ENCODE assay signal across 17 cellular contexts in genomic region chr1:19654386-19654785, GRCh38. TPM values are rescaled to one million over a fixed set of nuclear protein-coding genes. Genes with fewer than 3 reads are reported as not detected.
DNase-seq lines count a peak whose midpoint lies in the region; ATAC-seq and TF ChIP-seq lines count a peak whose summit lies in the region.
"Had no signal": no experiment of that assay in that cellular context is flagged by ENCODE, and none has a peak within 500 bp of the region (broad histone marks: within the 10 kb centered on the region; RNA-seq: fewer than 3 reads in every experiment).

No MANE protein-coding gene starts in this region.

- no peak overlapping the region for H3K4me3 Mint-ChIP-seq in stimulated activated memory B cell treated with anti-CD40 and anti-IgM and Interleukin-4, amounts not matched to agents 10 μg/mL and 1 μg/mL and 100 μg/mL, for 72 hours
- H3K4me3 Mint-ChIP-seq: activated naive CD8-positive, alpha-beta T cell treated with anti-CD3 and anti-CD28 coated beads for 36 hours; activated T-cell treated with anti-CD3 and anti-CD28 coated beads, Interleukin-2, amount 50 U/mL, for 24 hours; T-helper 17 cell had no signal

- peaks cover 25% of the 10 kb centered on the region for H3K4me1 Mint-ChIP-seq in stimulated activated memory B cell treated with anti-CD40 and anti-IgM and Interleukin-4, amounts not matched to agents 10 μg/mL and 1 μg/mL and 100 μg/mL, for 72 hours

- no peaks in the 10 kb centered on the region for H3K9me3 Mint-ChIP-seq in stimulated activated memory B cell treated with anti-CD40 and anti-IgM and Interleukin-4, amounts not matched to agents 10 μg/mL and 1 μg/mL and 100 μg/mL, for 72 hours
- H3K9me3 Mint-ChIP-seq: activated naive CD8-positive, alpha-beta T cell treated with anti-CD3 and anti-CD28 coated beads for 36 hours; activated T-cell treated with anti-CD3 and anti-CD28 coated beads, Interleukin-2, amount 50 U/mL, for 24 hours; CD4-positive, alpha-beta T cell; nephron progenitor cell; type B pancreatic cell had no signal

- no peak for TF ChIP-seq CTCF in fibroblast of mammary gland (conservative IDR thresholded peaks at IDR 0.05; ENCODE audit: control insufficient read depth, insufficient read depth, low read depth, low read length)

- H3K27me3 Mint-ChIP-seq in stimulated activated memory B cell treated with anti-CD40 and anti-IgM and Interleukin-4, amounts not matched to agents 10 μg/mL and 1 μg/mL and 100 μg/mL, for 72 hours = peaks cover 54% of the 10 kb centered on the region
- H3K27me3 Mint-ChIP-seq: activated naive CD8-positive, alpha-beta T cell treated with anti-CD3 and anti-CD28 coated beads for 36 hours; activated T-cell treated with anti-CD3 and anti-CD28 coated beads, Interleukin-2, amount 50 U/mL, for 24 hours; CD4-positive, alpha-beta T cell; T-helper 17 cell; type B pancreatic cell had no signal

- ATAC-seq in stimulated activated memory B cell treated with anti-CD40 and anti-IgM and Interleukin-4, amounts not matched to agents 10 μg/mL and 1 μg/mL and 100 μg/mL, for 72 hours = no peak
- no peak for ATAC-seq in HG03025 (IDR thresholded peaks at IDR 0.05; ENCODE audit: low FRiP score, unreplicated experiment)

- H3K27ac Mint-ChIP-seq in stimulated activated memory B cell treated with anti-CD40 and anti-IgM and Interleukin-4, amounts not matched to agents 10 μg/mL and 1 μg/mL and 100 μg/mL, for 72 hours = no peak overlapping the region
- H3K27ac Mint-ChIP-seq: activated naive CD8-positive, alpha-beta T cell treated with anti-CD3 and anti-CD28 coated beads for 36 hours; activated T-cell treated with anti-CD3 and anti-CD28 coated beads, Interleukin-2, amount 50 U/mL, for 24 hours; CD4-positive, alpha-beta T cell had no signal

- DNase-seq in NCI-H1417 (lab: John Stamatoyannopoulos, UW) (peak in 2 of 3 experiments; percentile 28 to 37), NCI-H1417 treated with DMSO at 0.1 percent for 48 hours (lab: John Stamatoyannopoulos, UW) (no peak), RPMI7951 (ENCODE audit: low read depth) (peak; percentile 77), fibroblast of mammary gland (ENCODE audit: low read depth) (peak; percentile 40), renal cortical epithelial cell (ENCODE audit: low read depth) (peak; percentile 43), amniotic stem cell (lab: John Stamatoyannopoulos, UW) (no peak)

- H3K36me3 Mint-ChIP-seq in stimulated activated memory B cell treated with anti-CD40 and anti-IgM and Interleukin-4, amounts not matched to agents 10 μg/mL and 1 μg/mL and 100 μg/mL, for 72 hours = no peaks in the 10 kb centered on the region

- H3K4me3 ChIP-seq in fibroblast of mammary gland (ENCODE audit: control insufficient read depth, low read depth, low read length) = no peak overlapping the region
- H3K4me3 ChIP-seq: hepatocyte had no signal

RNA-seq across cellular contexts. Expression of gene NBL1, which starts 10.3 kb away (rescaled TPM):
- 221 and 222 TPM in 2 replicates for total RNA-seq in RPMI7951 (2014; rRNA removed; shearing (Covaris generic))
- 76.9 and 168 TPM in 2 replicates for total RNA-seq in renal cortical epithelial cell

RNA-seq across cellular contexts. Expression of gene HTR6, which starts 10.3 kb away (rescaled TPM):
- 0.10 TPM in 1 of 2 replicates, not detected in the other for total RNA-seq in RPMI7951 (2014; rRNA removed; shearing (Covaris generic))
- not detected in 2 replicates for total RNA-seq in renal cortical epithelial cell
- total RNA-seq: activated naive CD8-positive, alpha-beta T cell treated with anti-CD3 and anti-CD28 coated beads for 36 hours; epithelial cell of proximal tubule; hepatocyte; sciatic nerve had no signal

Comparison
In these comparisons a context has a peak if more than half of its experiments do, and no peak if none do; other contexts are left out.
1. DNase-seq: peak in NCI-H1417 (2 of 3), RPMI7951 (single experiment), fibroblast of mammary gland (single experiment) and renal cortical epithelial cell (single experiment); none in NCI-H1417 treated with DMSO at 0.1 percent for 48 hours (single experiment) and amniotic stem cell (single experiment).